26 cellular contexts compared by ENCODE assay signal in genomic region chr3:150073031-150073430, GRCh38.
DNase-seq lines count a peak whose midpoint lies in the region; ATAC-seq and TF ChIP-seq lines count a peak whose summit lies in the region.
"Had no signal": no experiment of that assay in that cellular context is flagged by ENCODE, and none has a peak within 500 bp of the region (broad histone marks: within the 10 kb centered on the region; RNA-seq: fewer than 3 reads in every experiment).

No MANE protein-coding gene starts in this region.

- CTCF ChIA-PET in Panc1 (lab: Charles Lee) (no interaction called here), Calu3 (lab: Charles Lee) (interaction anchor here (0.6 kb wide), 1 partner anchor 1697 kb away, joined by 7 read pairs; no protein-coding TSS in a partner anchor)

- DNase-seq in EL (peak; percentile 78), Panc1 (ENCODE audit: low read depth, low spot score) (no peak), iris pigment epithelial cell (ENCODE audit: low read depth) (peak; percentile 63), trophoblast cell (peak in 1 of 2 donors; percentile 28), Calu3 (no peak), NCI-H510A treated with DMSO at 0.1 percent for 48 hours (lab: John Stamatoyannopoulos, UW) (no peak), NCI-H524 treated with DMSO at 0.1 percent for 48 hours (lab: John Stamatoyannopoulos, UW) (no peak)
- DNase-seq: activated naive CD4-positive, alpha-beta T cell treated with anti-CD3 and anti-CD28 coated beads, Interleukin-2, amount 10 ng/mL, durations not matched to agents 7 days and 5 days; dorsolateral prefrontal cortex; glutamatergic neuron; natural killer cell; NCI-H82; ovary; right cardiac atrium; stimulated activated naive CD8-positive, alpha-beta T cell treated with anti-CD3 and anti-CD28 coated beads, Interleukin-15, Interleukin-2, amounts not matched to agents 100 U/mL and 50 U/mL, for 24 hours; T-helper 9 cell had no signal

- H3K79me2 ChIP-seq in trophoblast cell (ENCODE audit: control insufficient read depth, insufficient read depth, low read length, poor library complexity): peaks cover 2% of the 10 kb centered on the region

- H3K4me2 ChIP-seq in trophoblast cell (ENCODE audit: low read length): no peak overlapping the region
- H3K4me2 ChIP-seq: GM23338, KMS-11 had no signal

- no peaks in the 10 kb centered on the region for H3K4me1 Mint-ChIP-seq in Calu3 (ENCODE audit: low read depth, unreplicated experiment)
- H3K4me1 Mint-ChIP-seq: activated naive CD4-positive, alpha-beta T cell treated with anti-CD3 and anti-CD28 coated beads, Interleukin-2, amount 10 ng/mL, durations not matched to agents 7 days and 5 days; natural killer cell had no signal

- intact Hi-C loops in Panc1 (cut with micrococcal nuclease; ENCODE audit: unreplicated experiment): no loop called here
- intact Hi-C loops in Calu3 (cut with micrococcal nuclease; ENCODE audit: unreplicated experiment): no loop called here

- POLR2A ChIA-PET in Panc1 (lab: Charles Lee): no interaction called here

- no peak overlapping the region for H4K12ac ChIP-seq in trophoblast cell (ENCODE audit: low read depth, low read length)

- H3K27me3 Mint-ChIP-seq in Calu3 (ENCODE audit: unreplicated experiment): peaks cover 68% of the 10 kb centered on the region
- H3K27me3 Mint-ChIP-seq: activated naive CD4-positive, alpha-beta T cell treated with anti-CD3 and anti-CD28 coated beads, Interleukin-2, amount 10 ng/mL, durations not matched to agents 7 days and 5 days had no signal

- H3K9ac ChIP-seq in trophoblast cell (ENCODE audit: low read length): no peak overlapping the region
- H3K9ac ChIP-seq: KMS-11 had no signal

- H3K9me3 Mint-ChIP-seq in Calu3 (ENCODE audit: low read depth, unreplicated experiment): no peaks in the 10 kb centered on the region
- H3K9me3 Mint-ChIP-seq: activated naive CD4-positive, alpha-beta T cell treated with anti-CD3 and anti-CD28 coated beads, Interleukin-2, amount 10 ng/mL, durations not matched to agents 7 days and 5 days; natural killer cell had no signal

- H2AK5ac ChIP-seq in trophoblast cell (ENCODE audit: low read length): no peak overlapping the region

- peaks cover 20% of the 10 kb centered on the region for H3K4me1 ChIP-seq in Panc1 (ENCODE audit: control insufficient read depth, insufficient read depth, low read length)
- H3K4me1 ChIP-seq in trophoblast cell (ENCODE audit: control insufficient read depth in 1 of 2, insufficient read depth in 2 of 2, low read length in 2 of 2): peaks cover 8 to 29% of the 10 kb centered on the region in 2 experiments
- H3K4me1 ChIP-seq: ascending aorta had no signal

- H3K9me3 ChIP-seq in Panc1 (ENCODE audit: control insufficient read depth, insufficient read depth, low read depth, low read length) (peaks cover 24% of the 10 kb centered on the region), trophoblast cell (ENCODE audit: insufficient read depth, low read depth, low read length) (no peaks in the 10 kb centered on the region)

- no peak overlapping the region for H3K4me3 Mint-ChIP-seq in Calu3 (ENCODE audit: low read depth, unreplicated experiment)
- H3K4me3 Mint-ChIP-seq: activated naive CD4-positive, alpha-beta T cell treated with anti-CD3 and anti-CD28 coated beads, Interleukin-2, amount 10 ng/mL, durations not matched to agents 7 days and 5 days; activated T-helper 1 cell treated with anti-CD3 and anti-CD28 coated beads, Interleukin-12 subunit alpha, Interleukin-12 subunit beta, Interleukin-2, Interleukin-4 antibody, amounts not matched to agents 30 ng/mL and 10 ng/mL and 1 ng/mL, durations not matched to agents 14 hours and 24 hours and 36 hours; GM23338; mesothelial cell of epicardium; natural killer cell; WTC11 had no signal

- H3K4me3 ChIP-seq in Panc1 (ENCODE audit: low read depth in 2 of 2, low read length in 2 of 2): no peak overlapping the region
- H3K4me3 ChIP-seq in trophoblast cell (ENCODE audit: low read depth, low read length): no peak overlapping the region
- H3K4me3 ChIP-seq: ascending aorta, dorsolateral prefrontal cortex, GM23338, ovary had no signal

- no peaks in the 10 kb centered on the region for H3K27me3 ChIP-seq in Panc1 (ENCODE audit: control insufficient read depth, insufficient read depth, low read length)
- no peaks in the 10 kb centered on the region for H3K27me3 ChIP-seq in trophoblast cell (ENCODE audit: insufficient read depth, low read length)
- H3K27me3 ChIP-seq: ascending aorta, dorsolateral prefrontal cortex, ovary had no signal

- TF ChIP-seq CTCF in Panc1 (IDR thresholded peaks at IDR 0.05) (no peak), Calu3 (IDR thresholded peaks at IDR 0.05; ENCODE audit: unreplicated experiment) (no peak)

- H3K79me1 ChIP-seq in trophoblast cell (ENCODE audit: low read length): peaks cover 21% of the 10 kb centered on the region

- H3K36me3 Mint-ChIP-seq in Calu3 (ENCODE audit: insufficient read depth, unreplicated experiment): no peaks in the 10 kb centered on the region
- H3K36me3 Mint-ChIP-seq: activated naive CD4-positive, alpha-beta T cell treated with anti-CD3 and anti-CD28 coated beads, Interleukin-2, amount 10 ng/mL, durations not matched to agents 7 days and 5 days; mesothelial cell of epicardium; natural killer cell had no signal

- WGBS in trophoblast cell (ENCODE audit: extremely low coverage, insufficient coverage, insufficient read length): no CpG with 5 or more reads among the region's 2 CpGs

- H3K14ac ChIP-seq in trophoblast cell (ENCODE audit: low read length): no peak overlapping the region

- H3K36me3 ChIP-seq in Panc1 (ENCODE audit: control insufficient read depth, insufficient read depth, low read length) (no peaks in the 10 kb centered on the region), trophoblast cell (ENCODE audit: control insufficient read depth in 1 of 2, insufficient read depth in 2 of 2, low read length in 2 of 2) (no peaks in the 10 kb centered on the region)
- H3K36me3 ChIP-seq: ascending aorta, ovary had no signal

- ATAC-seq in Panc1 (peak; percentile 41; the same call in 1 of the 2 replicates), GM18520 (IDR thresholded peaks at IDR 0.05; ENCODE audit: unreplicated experiment) (no peak)
- ATAC-seq: left lobe of liver; natural killer cell; right cardiac atrium; Right ventricle myocardium inferior; stimulated activated naive CD8-positive, alpha-beta T cell treated with anti-CD3 and anti-CD28 coated beads, Interleukin-15, Interleukin-2, amounts not matched to agents 100 U/mL and 50 U/mL, for 24 hours had no signal

- BruUV-seq in Panc1 (replicated peaks; lab: Mats Ljungman, UMichigan) (no TSS peak), Calu3 (replicated peaks; lab: Mats Ljungman, UMichigan) (no TSS peak)

- H3K23ac ChIP-seq in trophoblast cell (ENCODE audit: low read length): no peak overlapping the region

- no peak overlapping the region for H3K27ac Mint-ChIP-seq in Calu3 (ENCODE audit: unreplicated experiment)
- H3K27ac Mint-ChIP-seq: activated naive CD4-positive, alpha-beta T cell treated with anti-CD3 and anti-CD28 coated beads, Interleukin-2, amount 10 ng/mL, durations not matched to agents 7 days and 5 days; activated T-helper 1 cell treated with anti-CD3 and anti-CD28 coated beads, Interleukin-12 subunit alpha, Interleukin-12 subunit beta, Interleukin-2, Interleukin-4 antibody, amounts not matched to agents 30 ng/mL and 10 ng/mL and 1 ng/mL, durations not matched to agents 14 hours and 24 hours and 36 hours; GM23338; mesothelial cell of epicardium; natural killer cell; WTC11 had no signal

- no peak overlapping the region for H2BK120ac ChIP-seq in trophoblast cell (ENCODE audit: insufficient read depth, low read length, poor library complexity)

- H3K27ac ChIP-seq in Panc1 (ENCODE audit: low read length) (peak overlapping the region; percentile 31; the same call in 1 of the 2 replicates), trophoblast cell (ENCODE audit: low read depth, low read length) (peak overlapping the region; percentile 29)
- H3K27ac ChIP-seq: ascending aorta, C4-2B, dorsolateral prefrontal cortex, KMS-11, ovary had no signal

- in situ Hi-C loops in Panc1 (cut with HindIII; ENCODE audit: low pct_unique_long_range_greater_than_20kb, low sequenced_read_pairs): no loop called here

- H2BK5ac ChIP-seq in trophoblast cell (ENCODE audit: low read depth, low read length, poor library complexity): peak overlapping the region; percentile 59

- no peak overlapping the region for H4K8ac ChIP-seq in trophoblast cell (ENCODE audit: low read depth, low read length)

- no peak overlapping the region for H3K4ac ChIP-seq in trophoblast cell (ENCODE audit: low read depth, low read length)

- H3K18ac ChIP-seq in trophoblast cell (ENCODE audit: low read length): no peak overlapping the region

- H2AFZ ChIP-seq in trophoblast cell (ENCODE audit: insufficient read depth, low read length, poor library complexity): no peak overlapping the region

- peak overlapping the region; percentile 82 for H2BK12ac ChIP-seq in trophoblast cell (ENCODE audit: low read length)

- H4K91ac ChIP-seq in trophoblast cell (ENCODE audit: low read depth, low read length): peak overlapping the region; percentile 41

Comparison
In these comparisons a context has a peak if more than half of its experiments do, and no peak if none do; other contexts are left out.
1. DNase-seq: peak in EL (single experiment) and iris pigment epithelial cell (single experiment); none in Panc1 (single experiment), Calu3 (single experiment), NCI-H510A treated with DMSO at 0.1 percent for 48 hours (single experiment) and NCI-H524 treated with DMSO at 0.1 percent for 48 hours (single experiment).